ENCODE assay signal across 1 cellular context in the genomic region with DNA sequence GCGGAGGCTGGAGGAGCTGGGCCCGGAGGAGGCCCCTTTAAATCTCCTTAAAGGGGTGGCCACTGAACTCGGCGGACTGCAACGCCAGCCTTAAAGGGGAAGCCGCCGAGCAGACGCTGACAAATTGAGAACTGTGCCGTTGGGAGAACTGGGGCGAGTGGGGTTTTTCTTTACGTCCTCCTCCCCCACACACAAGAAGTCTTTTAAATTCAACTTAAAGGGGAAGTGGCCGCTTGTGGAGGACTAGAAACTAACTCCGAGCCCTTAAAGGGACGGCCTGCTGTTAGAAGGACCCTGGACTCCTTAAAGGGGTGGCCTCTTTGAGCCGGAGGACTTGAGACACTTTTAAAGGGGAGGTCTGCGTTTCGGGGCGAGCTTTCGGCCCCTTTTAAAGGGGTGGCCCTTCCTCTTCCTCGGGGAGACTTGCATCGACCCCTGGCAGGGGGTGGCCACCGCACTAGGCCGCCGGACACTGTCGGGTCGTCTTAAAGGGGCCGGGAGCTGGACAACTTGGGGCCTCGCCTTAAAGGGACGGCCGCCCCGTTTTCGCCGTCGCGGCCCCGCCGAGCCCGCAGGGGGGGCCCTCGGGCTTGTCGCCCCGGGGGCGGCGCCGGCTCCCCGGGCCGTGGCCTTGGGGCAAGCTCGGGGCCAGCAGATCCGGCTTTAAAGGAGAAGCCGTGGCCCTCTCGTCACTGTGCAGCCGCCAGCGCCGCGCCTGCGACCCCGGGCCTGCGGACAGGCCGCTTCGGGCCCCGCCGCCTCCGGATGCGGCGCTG.
TF ChIP-seq lines count a peak whose summit lies in the region.

No MANE protein-coding gene starts in this region.

TF ChIP-seq in GM12878, 131 proteins besides CTCF, POLR2A, EP300 and RAD21 (continues in another document):
- no peak for TF ChIP-seq E2F4 (IDR thresholded peaks at IDR 0.05; ENCODE audit: low read depth, low read length)
- TF ChIP-seq EZH2 (IDR thresholded peaks at IDR 0.05; ENCODE audit: borderline replicate concordance, control insufficient read depth, low read depth, low read length) = no peak
- TF ChIP-seq ZNF592 (IDR thresholded peaks at IDR 0.05) = peak; percentile 34; the same call in 1 of the 2 replicates
- no peak for TF ChIP-seq CREB1 (IDR thresholded peaks at IDR 0.05; ENCODE audit: low read depth)
- TF ChIP-seq BCL11A (IDR thresholded peaks at IDR 0.05; ENCODE audit: low read depth, low read length) = no peak
- TF ChIP-seq SREBF1 (IDR thresholded peaks at IDR 0.05; ENCODE audit: low read length) = no peak
- TF ChIP-seq, protein P1, sequence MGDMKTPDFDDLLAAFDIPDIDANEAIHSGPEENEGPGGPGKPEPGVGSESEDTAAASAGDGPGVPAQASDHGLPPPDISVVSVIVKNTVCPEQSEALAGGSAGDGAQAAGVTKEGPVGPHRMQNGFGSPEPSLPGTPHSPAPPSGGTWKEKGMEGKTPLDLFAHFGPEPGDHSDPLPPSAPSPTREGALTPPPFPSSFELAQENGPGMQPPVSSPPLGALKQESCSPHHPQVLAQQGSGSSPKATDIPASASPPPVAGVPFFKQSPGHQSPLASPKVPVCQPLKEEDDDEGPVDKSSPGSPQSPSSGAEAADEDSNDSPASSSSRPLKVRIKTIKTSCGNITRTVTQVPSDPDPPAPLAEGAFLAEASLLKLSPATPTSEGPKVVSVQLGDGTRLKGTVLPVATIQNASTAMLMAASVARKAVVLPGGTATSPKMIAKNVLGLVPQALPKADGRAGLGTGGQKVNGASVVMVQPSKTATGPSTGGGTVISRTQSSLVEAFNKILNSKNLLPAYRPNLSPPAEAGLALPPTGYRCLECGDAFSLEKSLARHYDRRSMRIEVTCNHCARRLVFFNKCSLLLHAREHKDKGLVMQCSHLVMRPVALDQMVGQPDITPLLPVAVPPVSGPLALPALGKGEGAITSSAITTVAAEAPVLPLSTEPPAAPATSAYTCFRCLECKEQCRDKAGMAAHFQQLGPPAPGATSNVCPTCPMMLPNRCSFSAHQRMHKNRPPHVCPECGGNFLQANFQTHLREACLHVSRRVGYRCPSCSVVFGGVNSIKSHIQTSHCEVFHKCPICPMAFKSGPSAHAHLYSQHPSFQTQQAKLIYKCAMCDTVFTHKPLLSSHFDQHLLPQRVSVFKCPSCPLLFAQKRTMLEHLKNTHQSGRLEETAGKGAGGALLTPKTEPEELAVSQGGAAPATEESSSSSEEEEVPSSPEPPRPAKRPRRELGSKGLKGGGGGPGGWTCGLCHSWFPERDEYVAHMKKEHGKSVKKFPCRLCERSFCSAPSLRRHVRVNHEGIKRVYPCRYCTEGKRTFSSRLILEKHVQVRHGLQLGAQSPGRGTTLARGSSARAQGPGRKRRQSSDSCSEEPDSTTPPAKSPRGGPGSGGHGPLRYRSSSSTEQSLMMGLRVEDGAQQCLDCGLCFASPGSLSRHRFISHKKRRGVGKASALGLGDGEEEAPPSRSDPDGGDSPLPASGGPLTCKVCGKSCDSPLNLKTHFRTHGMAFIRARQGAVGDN (IDR thresholded peaks at IDR 0.05) = peak; percentile 57; the same call in 1 of the 2 replicates
- TF ChIP-seq KLF5 (IDR thresholded peaks at IDR 0.05; ENCODE audit: partially characterized antibody) = no peak
- TF ChIP-seq JUNB (IDR thresholded peaks at IDR 0.05) = peak; percentile 21; the same call in 1 of the 2 replicates
- no peak for TF ChIP-seq SRF (IDR thresholded peaks at IDR 0.05; ENCODE audit: low read depth in 2 of 2, low read length in 2 of 2)
- peak; percentile 81 for TF ChIP-seq POLR2AphosphoS5 (IDR thresholded peaks at IDR 0.05; ENCODE audit: low read length)
- TF ChIP-seq, protein P2, sequence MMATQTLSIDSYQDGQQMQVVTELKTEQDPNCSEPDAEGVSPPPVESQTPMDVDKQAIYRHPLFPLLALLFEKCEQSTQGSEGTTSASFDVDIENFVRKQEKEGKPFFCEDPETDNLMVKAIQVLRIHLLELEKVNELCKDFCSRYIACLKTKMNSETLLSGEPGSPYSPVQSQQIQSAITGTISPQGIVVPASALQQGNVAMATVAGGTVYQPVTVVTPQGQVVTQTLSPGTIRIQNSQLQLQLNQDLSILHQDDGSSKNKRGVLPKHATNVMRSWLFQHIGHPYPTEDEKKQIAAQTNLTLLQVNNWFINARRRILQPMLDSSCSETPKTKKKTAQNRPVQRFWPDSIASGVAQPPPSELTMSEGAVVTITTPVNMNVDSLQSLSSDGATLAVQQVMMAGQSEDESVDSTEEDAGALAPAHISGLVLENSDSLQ (IDR thresholded peaks at IDR 0.05) = 0 out of 2 replicates have a peak, but pooled peaks have one; percentile 0
- TF ChIP-seq MXI1 (IDR thresholded peaks at IDR 0.05; ENCODE audit: low read depth, low read length) = peak; percentile 8
- TF ChIP-seq ZSCAN29 (IDR thresholded peaks at IDR 0.05) = 0 out of 2 replicates have a peak, but pooled peaks have one; percentile 53
- no peak for TF ChIP-seq RCOR1 (conservative IDR thresholded peaks at IDR 0.05; ENCODE audit: low read depth, low read length)
- TF ChIP-seq TAF1 (IDR thresholded peaks at IDR 0.05; ENCODE audit: borderline replicate concordance, low read depth, low read length) = no peak
- no peak for TF ChIP-seq REST (IDR thresholded peaks at IDR 0.05; ENCODE audit: low read depth, low read length)
- TF ChIP-seq, protein P3, sequence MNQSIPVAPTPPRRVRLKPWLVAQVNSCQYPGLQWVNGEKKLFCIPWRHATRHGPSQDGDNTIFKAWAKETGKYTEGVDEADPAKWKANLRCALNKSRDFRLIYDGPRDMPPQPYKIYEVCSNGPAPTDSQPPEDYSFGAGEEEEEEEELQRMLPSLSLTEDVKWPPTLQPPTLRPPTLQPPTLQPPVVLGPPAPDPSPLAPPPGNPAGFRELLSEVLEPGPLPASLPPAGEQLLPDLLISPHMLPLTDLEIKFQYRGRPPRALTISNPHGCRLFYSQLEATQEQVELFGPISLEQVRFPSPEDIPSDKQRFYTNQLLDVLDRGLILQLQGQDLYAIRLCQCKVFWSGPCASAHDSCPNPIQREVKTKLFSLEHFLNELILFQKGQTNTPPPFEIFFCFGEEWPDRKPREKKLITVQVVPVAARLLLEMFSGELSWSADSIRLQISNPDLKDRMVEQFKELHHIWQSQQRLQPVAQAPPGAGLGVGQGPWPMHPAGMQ (IDR thresholded peaks at IDR 0.05; ENCODE audit: borderline replicate concordance) = no peak
- no peak for TF ChIP-seq BMI1 (IDR thresholded peaks at IDR 0.05; ENCODE audit: borderline replicate concordance)
- TF ChIP-seq, protein P4, sequence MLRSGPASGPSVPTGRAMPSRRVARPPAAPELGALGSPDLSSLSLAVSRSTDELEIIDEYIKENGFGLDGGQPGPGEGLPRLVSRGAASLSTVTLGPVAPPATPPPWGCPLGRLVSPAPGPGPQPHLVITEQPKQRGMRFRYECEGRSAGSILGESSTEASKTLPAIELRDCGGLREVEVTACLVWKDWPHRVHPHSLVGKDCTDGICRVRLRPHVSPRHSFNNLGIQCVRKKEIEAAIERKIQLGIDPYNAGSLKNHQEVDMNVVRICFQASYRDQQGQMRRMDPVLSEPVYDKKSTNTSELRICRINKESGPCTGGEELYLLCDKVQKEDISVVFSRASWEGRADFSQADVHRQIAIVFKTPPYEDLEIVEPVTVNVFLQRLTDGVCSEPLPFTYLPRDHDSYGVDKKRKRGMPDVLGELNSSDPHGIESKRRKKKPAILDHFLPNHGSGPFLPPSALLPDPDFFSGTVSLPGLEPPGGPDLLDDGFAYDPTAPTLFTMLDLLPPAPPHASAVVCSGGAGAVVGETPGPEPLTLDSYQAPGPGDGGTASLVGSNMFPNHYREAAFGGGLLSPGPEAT (IDR thresholded peaks at IDR 0.05; ENCODE audit: low read depth) = peak; percentile 100
- peak; percentile 60 for TF ChIP-seq ELK1 (IDR thresholded peaks at IDR 0.05; ENCODE audit: low read depth, low read length)
- TF ChIP-seq NR2F1 (conservative IDR thresholded peaks at IDR 0.05) = peak; percentile 74
- TF ChIP-seq FOS (IDR thresholded peaks at IDR 0.05; ENCODE audit: borderline replicate concordance, extremely low read depth, insufficient read length) = no peak
- TF ChIP-seq GATAD2B (conservative IDR thresholded peaks at IDR 0.05; ENCODE audit: low read depth) = peak; percentile 71
- no peak for TF ChIP-seq PAX8 (IDR thresholded peaks at IDR 0.05)
- peak; percentile 96; the same call in 1 of the 2 replicates for TF ChIP-seq LARP7 (IDR thresholded peaks at IDR 0.05)
- TF ChIP-seq, protein P5, sequence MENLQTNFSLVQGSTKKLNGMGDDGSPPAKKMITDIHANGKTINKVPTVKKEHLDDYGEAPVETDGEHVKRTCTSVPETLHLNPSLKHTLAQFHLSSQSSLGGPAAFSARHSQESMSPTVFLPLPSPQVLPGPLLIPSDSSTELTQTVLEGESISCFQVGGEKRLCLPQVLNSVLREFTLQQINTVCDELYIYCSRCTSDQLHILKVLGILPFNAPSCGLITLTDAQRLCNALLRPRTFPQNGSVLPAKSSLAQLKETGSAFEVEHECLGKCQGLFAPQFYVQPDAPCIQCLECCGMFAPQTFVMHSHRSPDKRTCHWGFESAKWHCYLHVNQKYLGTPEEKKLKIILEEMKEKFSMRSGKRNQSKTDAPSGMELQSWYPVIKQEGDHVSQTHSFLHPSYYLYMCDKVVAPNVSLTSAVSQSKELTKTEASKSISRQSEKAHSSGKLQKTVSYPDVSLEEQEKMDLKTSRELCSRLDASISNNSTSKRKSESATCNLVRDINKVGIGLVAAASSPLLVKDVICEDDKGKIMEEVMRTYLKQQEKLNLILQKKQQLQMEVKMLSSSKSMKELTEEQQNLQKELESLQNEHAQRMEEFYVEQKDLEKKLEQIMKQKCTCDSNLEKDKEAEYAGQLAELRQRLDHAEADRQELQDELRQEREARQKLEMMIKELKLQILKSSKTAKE (IDR thresholded peaks at IDR 0.05; ENCODE audit: low read depth, poor library complexity, severe bottlenecking) = peak; percentile 58
